Comparison of ENCODE assay signal across 8 cellular contexts in the genomic region with DNA sequence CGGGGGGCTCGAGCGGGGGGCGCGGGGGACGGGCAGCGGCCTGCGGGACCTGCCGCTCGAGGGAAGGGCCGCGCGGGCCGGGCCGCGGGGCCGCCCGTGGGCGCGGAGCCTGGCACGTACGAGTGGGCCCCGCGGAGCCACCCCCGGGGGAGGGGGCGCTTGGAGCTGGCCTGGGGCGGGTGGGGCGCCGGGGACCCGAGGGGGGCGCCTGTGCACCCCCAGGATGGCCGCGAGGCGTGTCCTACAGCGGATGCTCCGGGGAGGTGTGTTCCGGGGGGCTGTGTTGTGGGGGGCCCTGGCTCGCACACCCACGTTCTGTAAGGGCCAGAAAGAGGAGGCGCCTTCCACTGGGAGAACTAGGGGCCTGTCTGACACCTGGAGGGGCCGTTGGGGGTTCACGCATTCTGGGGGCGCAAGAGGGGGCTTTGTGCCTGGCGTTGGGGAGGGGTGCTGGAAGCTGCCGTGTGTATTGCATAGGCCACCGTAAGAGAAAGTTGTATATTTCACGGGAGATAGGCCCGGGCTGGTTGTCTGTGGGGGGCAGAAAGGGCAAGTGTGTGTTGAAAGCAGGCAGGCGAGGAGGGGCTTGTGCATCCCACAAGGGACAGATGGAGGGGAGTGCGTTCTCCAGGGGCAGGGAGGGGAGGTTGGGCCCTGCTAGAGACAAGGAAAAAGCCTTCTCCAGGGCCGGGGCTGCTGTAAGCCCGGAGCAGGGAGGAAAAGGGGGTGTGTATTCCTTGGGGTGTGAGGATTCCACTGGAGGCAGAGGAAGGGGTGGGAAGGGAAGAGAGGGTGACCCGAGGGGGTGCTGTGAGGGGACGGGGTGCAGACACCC. TPM values are rescaled to one million over a fixed set of nuclear protein-coding genes. Genes with fewer than 3 reads are reported as not detected.
A peak's percentile ranks its signal among the peaks of the same experiment; 100 is the strongest.
DNase-seq lines count a peak whose midpoint lies in the region; ATAC-seq and TF ChIP-seq lines count a peak whose summit lies in the region.

No MANE protein-coding gene starts in this region.

- no peaks in the 10 kb centered on the region for H4K20me1 ChIP-seq in OCI-LY3 (ENCODE audit: insufficient read depth, low read length)

- POLR2A ChIA-PET in CD8-positive, alpha-beta memory T cell (lab: Charles Lee): interaction anchor here (1.0 kb wide), 2 partner anchors 49 to 102 kb away, joined by 3 to 4 read pairs; no protein-coding TSS in a partner anchor

- peak overlapping the region in 5 of 8 donors; percentile 13 to 61 (median 47) for H3K27ac Mint-ChIP-seq in CD8-positive, alpha-beta memory T cell

- H3K36me3 ChIP-seq in CD8-positive, alpha-beta memory T cell (ENCODE audit: insufficient read depth, low read length): no peaks in the 10 kb centered on the region
- H3K36me3 ChIP-seq in OCI-LY3 (replicated peaks; ENCODE audit: low read depth, low read length) (no peaks in the 10 kb centered on the region), trophoblast cell (ENCODE audit: control insufficient read depth in 1 of 2, insufficient read depth in 2 of 2, low read length in 2 of 2) (no peaks in the 10 kb centered on the region)

- ATAC-seq in GM21717 (IDR thresholded peaks at IDR 0.05; ENCODE audit: unreplicated experiment): peak; percentile 7

- H3K4me2 ChIP-seq in OCI-LY3 (ENCODE audit: low read length) (peak overlapping the region; percentile 74), trophoblast cell (ENCODE audit: low read length) (peak overlapping the region; percentile 89)

- H3K18ac ChIP-seq in trophoblast cell (ENCODE audit: low read length): no peak overlapping the region

- no CpG with 5 or more reads among the region's 54 CpGs for WGBS in trophoblast cell (ENCODE audit: extremely low coverage, insufficient coverage, insufficient read length)

- H2BK12ac ChIP-seq in trophoblast cell (ENCODE audit: low read length): no peak overlapping the region

- peak overlapping the region; percentile 23 for H4K8ac ChIP-seq in trophoblast cell (ENCODE audit: low read depth, low read length)

- no peak for DNase-seq in CD8-positive, alpha-beta memory T cell
- no peak for DNase-seq in epithelial cell of proximal tubule (ENCODE audit: low read depth)
- no peak for DNase-seq in trophoblast cell
- no peak for DNase-seq in glomerular visceral epithelial cell (ENCODE audit: extremely low spot score)
- DNase-seq in inferior parietal cortex (ENCODE audit: extremely low spot score): no peak
- no peak for DNase-seq in mucosa of gallbladder (ENCODE audit: low spot score)

- peak overlapping the region; percentile 61 for H3K14ac ChIP-seq in trophoblast cell (ENCODE audit: low read length)

- H2BK5ac ChIP-seq in trophoblast cell (ENCODE audit: low read depth, low read length, poor library complexity): no peak overlapping the region

- no peaks in the 10 kb centered on the region for H3K79me1 ChIP-seq in trophoblast cell (ENCODE audit: low read length)

- peak overlapping the region; percentile 41 to 82 (median 76) for H3K4me3 Mint-ChIP-seq in CD8-positive, alpha-beta memory T cell

- H4K12ac ChIP-seq in trophoblast cell (ENCODE audit: low read depth, low read length): peak overlapping the region; percentile 36

- no peak for TF ChIP-seq CTCF in OCI-LY3 (IDR thresholded peaks at IDR 0.05; ENCODE audit: low read depth, low read length)
- TF ChIP-seq CTCF in epithelial cell of proximal tubule (conservative IDR thresholded peaks at IDR 0.05; ENCODE audit: low read depth, low read length): no peak

- peak overlapping the region; percentile 18 for H3K27ac ChIP-seq in CD8-positive, alpha-beta memory T cell (ENCODE audit: low read depth, low read length)
- H3K27ac ChIP-seq in OCI-LY3 (ENCODE audit: low read length) (no peak overlapping the region), trophoblast cell (ENCODE audit: low read depth, low read length) (no peak overlapping the region)

- H3K9ac ChIP-seq in OCI-LY3 (ENCODE audit: low read length) (peak overlapping the region; percentile 61), trophoblast cell (ENCODE audit: low read length) (no peak overlapping the region)

- H3K36me3 Mint-ChIP-seq in CD8-positive, alpha-beta memory T cell: peaks cover 0 to 2% (median 0%) of the 10 kb centered on the region in 3 donors

- H3K27me3 ChIP-seq in CD8-positive, alpha-beta memory T cell (ENCODE audit: insufficient read depth, low read length, poor library complexity, severe bottlenecking): peaks cover 4% of the 10 kb centered on the region
- H3K27me3 ChIP-seq in OCI-LY3 (ENCODE audit: low read depth, low read length) (peaks cover 9% of the 10 kb centered on the region; the same call in 1 of the 2 replicates), trophoblast cell (ENCODE audit: insufficient read depth, low read length) (no peaks in the 10 kb centered on the region)

- H2AFZ ChIP-seq in OCI-LY3 (ENCODE audit: low read depth, low read length) (peak overlapping the region; percentile 45; the same call in 1 of the 2 replicates), trophoblast cell (ENCODE audit: insufficient read depth, low read length, poor library complexity) (peak overlapping the region; percentile 78)

- no peak overlapping the region for H3K4ac ChIP-seq in trophoblast cell (ENCODE audit: low read depth, low read length)

- H3K23ac ChIP-seq in trophoblast cell (ENCODE audit: low read length): no peak overlapping the region

- peak overlapping the region; percentile 48 for H4K91ac ChIP-seq in trophoblast cell (ENCODE audit: low read depth, low read length)

- peaks cover 7% of the 10 kb centered on the region for H3K4me1 ChIP-seq in CD8-positive, alpha-beta memory T cell (ENCODE audit: insufficient read depth, low read length)
- H3K4me1 ChIP-seq in OCI-LY3 (ENCODE audit: low read length) (peaks cover 8% of the 10 kb centered on the region; the same call in 1 of the 2 replicates), trophoblast cell (ENCODE audit: control insufficient read depth in 1 of 2, insufficient read depth in 2 of 2, low read length in 2 of 2) (peaks cover 0 to 3% of the 10 kb centered on the region in 2 experiments)

- H3K79me2 ChIP-seq in OCI-LY3 (ENCODE audit: low read length) (no peaks in the 10 kb centered on the region), trophoblast cell (ENCODE audit: control insufficient read depth, insufficient read depth, low read length, poor library complexity) (no peaks in the 10 kb centered on the region)

- peaks cover 11 to 24% of the 10 kb centered on the region in 2 donors for H3K27me3 Mint-ChIP-seq in CD8-positive, alpha-beta memory T cell

- peak overlapping the region; percentile 34 for H3K4me3 ChIP-seq in CD8-positive, alpha-beta memory T cell (ENCODE audit: low read length)
- H3K4me3 ChIP-seq in OCI-LY3 (ENCODE audit: low read length) (peak overlapping the region; percentile 80), epithelial cell of proximal tubule (ENCODE audit: low read depth, low read length) (peak overlapping the region; percentile 77), trophoblast cell (ENCODE audit: low read depth, low read length) (peak overlapping the region; percentile 64)

- peaks cover 6 to 12% (median 7%) of the 10 kb centered on the region in 3 donors for H3K4me1 Mint-ChIP-seq in CD8-positive, alpha-beta memory T cell

- peaks cover 0 to 1% (median under 1%) of the 10 kb centered on the region in 5 donors for H3K9me3 Mint-ChIP-seq in CD8-positive, alpha-beta memory T cell

- CTCF ChIA-PET in CD8-positive, alpha-beta memory T cell (lab: Charles Lee): interaction anchor here (0.7 to 2.1 kb wide), 6 partner anchors 10 to 64 kb away, joined by 3 to 11 read pairs (median 4); no protein-coding TSS in a partner anchor

- H2BK120ac ChIP-seq in trophoblast cell (ENCODE audit: insufficient read depth, low read length, poor library complexity): no peak overlapping the region

- H2AK5ac ChIP-seq in trophoblast cell (ENCODE audit: low read length): no peak overlapping the region

- H3K9me3 ChIP-seq in CD8-positive, alpha-beta memory T cell (ENCODE audit: low read length): no peaks in the 10 kb centered on the region
- H3K9me3 ChIP-seq in OCI-LY3 (ENCODE audit: insufficient read depth, low read length): no peaks in the 10 kb centered on the region
- H3K9me3 ChIP-seq in trophoblast cell (ENCODE audit: insufficient read depth, low read depth, low read length): peaks cover 5% of the 10 kb centered on the region

RNA-seq across cellular contexts. Expression of a gene that starts 0.7 kb away (rescaled TPM):
- under 1 TPM in 1 of 2 experiments, not detected in 1; 0.18 TPM for total RNA-seq in CD8-positive, alpha-beta memory T cell
- polyA plus RNA-seq in CD8-positive, alpha-beta memory T cell: 0.17 TPM
- total RNA-seq in epithelial cell of proximal tubule (4.1 and 12.2 TPM in 2 replicates), mucosa of gallbladder (13.5 TPM)
- 0.60 and 0.69 TPM in 2 replicates for polyA plus RNA-seq in trophoblast cell (2013)

RNA-seq across cellular contexts. Expression of a gene that starts 14.9 kb away (rescaled TPM):
- total RNA-seq in CD8-positive, alpha-beta memory T cell: 10 to 100 TPM; 10.9 to 12.4 TPM
- polyA plus RNA-seq in CD8-positive, alpha-beta memory T cell: 10.0 TPM
- total RNA-seq in epithelial cell of proximal tubule (2.7 and 6.1 TPM in 2 replicates), mucosa of gallbladder (15.9 TPM)
- 5.4 and 6.0 TPM in 2 replicates for polyA plus RNA-seq in trophoblast cell (2013)

RNA-seq across cellular contexts. Expression of a gene that starts 15.1 kb away (rescaled TPM):
- total RNA-seq in CD8-positive, alpha-beta memory T cell: 100 to 1,000 TPM; 102 to 113 TPM
- polyA plus RNA-seq in CD8-positive, alpha-beta memory T cell: 130 TPM
- total RNA-seq in epithelial cell of proximal tubule: 65.2 and 87.1 TPM in 2 replicates
- polyA plus RNA-seq in trophoblast cell (2013): 67.3 and 70.4 TPM in 2 replicates
- total RNA-seq in mucosa of gallbladder: 57.6 TPM

RNA-seq across cellular contexts. Expression of a gene that starts 44.0 kb away (rescaled TPM):
- not detected for total RNA-seq in CD8-positive, alpha-beta memory T cell
- polyA plus RNA-seq in CD8-positive, alpha-beta memory T cell: not detected
- total RNA-seq in epithelial cell of proximal tubule (not detected in 2 replicates), mucosa of gallbladder (117 TPM)
- polyA plus RNA-seq in trophoblast cell (2013): 0.19 and 0.26 TPM in 2 replicates

RNA-seq across cellular contexts. Expression of a gene that starts 51.1 kb away (rescaled TPM):
- total RNA-seq in CD8-positive, alpha-beta memory T cell: 10 to 100 TPM; 18.4 to 18.8 TPM
- polyA plus RNA-seq in CD8-positive, alpha-beta memory T cell: 1.5 TPM
- total RNA-seq in epithelial cell of proximal tubule: 18.0 and 22.4 TPM in 2 replicates
- 6.4 and 6.6 TPM in 2 replicates for polyA plus RNA-seq in trophoblast cell (2013)
- total RNA-seq in mucosa of gallbladder: 33.8 TPM
